24 cellular contexts compared by ENCODE assay signal in genomic region chr4:128363966-128364365, GRCh38.
DNase-seq lines count a peak whose midpoint lies in the region; FAIRE-seq and TF ChIP-seq lines count a peak whose summit lies in the region.
"Had no signal": no experiment of that assay in that cellular context is flagged by ENCODE, and none has a peak within 500 bp of the region (broad histone marks: within the 10 kb centered on the region; RNA-seq: fewer than 3 reads in every experiment).

No MANE protein-coding gene starts in this region.

- peaks cover 2% of the 10 kb centered on the region for H3K27me3 Mint-ChIP-seq in endodermal cell (ENCODE audit: insufficient read depth)
- H3K27me3 Mint-ChIP-seq: B cell; CD4-positive, alpha-beta T cell; CD8-positive, alpha-beta memory T cell had no signal

- H3K4me3 ChIP-seq in endodermal cell (ENCODE audit: low read length) (peak overlapping the region; percentile 31), mesenchymal stem cell (ENCODE audit: insufficient read depth in 1 of 2, low read depth in 1 of 2, low read length in 2 of 2) (no peak overlapping the region), thyroid gland (replicated peaks in 1 of 3) (no peak overlapping the region)
- H3K4me3 ChIP-seq: BLaER1 treated with 17β-estradiol and CSF1 and Interleukin-3, amounts not matched to agents 10 nM and 100 nM; GM12878; HAP-1 had no signal

- peak; percentile 33 for FAIRE-seq in HTR-8/SVneo (lab: Jason Lieb, UNC)
- FAIRE-seq: A204.1, D721Med, GM12878, GM19239, H54 had no signal

- H3K4me1 ChIP-seq in endodermal cell (ENCODE audit: control insufficient read depth, insufficient read depth, low read length) (peaks cover 3% of the 10 kb centered on the region), mesenchymal stem cell (ENCODE audit: control insufficient read depth, insufficient read depth, low read depth, low read length) (peaks cover 2% of the 10 kb centered on the region), thyroid gland (peaks cover 4 to 19% of the 10 kb centered on the region in 2 donors)
- H3K4me1 ChIP-seq: BLaER1 treated with 17β-estradiol and CSF1 and Interleukin-3, amounts not matched to agents 10 nM and 100 nM; HAP-1 had no signal

- H3K36me3 ChIP-seq in endodermal cell (ENCODE audit: control insufficient read depth, insufficient read depth, low read length) (no peaks in the 10 kb centered on the region), mesenchymal stem cell (ENCODE audit: control insufficient read depth in 1 of 2, insufficient read depth in 2 of 2, low read depth in 1 of 2, low read length in 2 of 2) (peaks cover 0 to 7% of the 10 kb centered on the region in 2 experiments), thyroid gland (no peaks in the 10 kb centered on the region)
- H3K36me3 ChIP-seq: HAP-1 had no signal

- H3K79me1 ChIP-seq in mesenchymal stem cell (replicated peaks; ENCODE audit: low read length, poor library complexity, severe bottlenecking), result no peaks in the 10 kb centered on the region

- H3K4me2 ChIP-seq in mesenchymal stem cell (ENCODE audit: low read length, poor library complexity, severe bottlenecking), result no peak overlapping the region
- H3K4me2 ChIP-seq: BLaER1 treated with 17β-estradiol and CSF1 and Interleukin-3, amounts not matched to agents 10 nM and 100 nM had no signal

- no peak overlapping the region for H2AFZ ChIP-seq in mesenchymal stem cell (ENCODE audit: low read depth, low read length)

- H2BK12ac ChIP-seq in mesenchymal stem cell (ENCODE audit: low read length in 2 of 2), result peak overlapping the region in 1 of 2 experiments; percentile 21

- H3K4me3 Mint-ChIP-seq in endodermal cell, result no peak overlapping the region
- H3K4me3 Mint-ChIP-seq: B cell; CD14-positive monocyte; CD4-positive, alpha-beta T cell; CD8-positive, alpha-beta memory T cell; HFFc6 had no signal

- 92% methylated on average over 6 of the region's 6 CpGs for WGBS in endodermal cell (ENCODE audit: insufficient coverage in 1 of 2, insufficient read length in 1 of 2), 2 experiments
- 94% methylated on average over 6 of the region's 6 CpGs for WGBS in mesenchymal stem cell
- WGBS in thyroid gland, 2 donors, result 95% methylated on average over 6 of the region's 6 CpGs

- H3K27ac Mint-ChIP-seq in endodermal cell, result no peak overlapping the region
- H3K27ac Mint-ChIP-seq: B cell; CD14-positive monocyte; CD4-positive, alpha-beta T cell; CD8-positive, alpha-beta memory T cell; HFFc6 had no signal

- H3K9ac ChIP-seq in endodermal cell (ENCODE audit: extremely low read depth, low read length, poor library complexity, severe bottlenecking) (no peak overlapping the region), mesenchymal stem cell (ENCODE audit: low read length) (no peak overlapping the region)
- H3K9ac ChIP-seq: BLaER1 treated with 17β-estradiol and CSF1 and Interleukin-3, amounts not matched to agents 10 nM and 100 nM had no signal

- H3K27me3 ChIP-seq in endodermal cell (ENCODE audit: control insufficient read depth, insufficient read depth, low read length, poor library complexity, severe bottlenecking) (no peaks in the 10 kb centered on the region), mesenchymal stem cell (ENCODE audit: control insufficient read depth in 1 of 2, insufficient read depth in 1 of 2, low read length in 2 of 2) (no peaks in the 10 kb centered on the region), thyroid gland (no peaks in the 10 kb centered on the region)
- H3K27me3 ChIP-seq: BLaER1 treated with 17β-estradiol and CSF1 and Interleukin-3, amounts not matched to agents 10 nM and 100 nM had no signal

- H3K14ac ChIP-seq in mesenchymal stem cell (ENCODE audit: low read length in 2 of 2), result no peak overlapping the region

- H2BK120ac ChIP-seq in mesenchymal stem cell (ENCODE audit: low read depth, low read length), result no peak overlapping the region

- no peak overlapping the region for H4K91ac ChIP-seq in mesenchymal stem cell (ENCODE audit: low read length)

- H3K23ac ChIP-seq in mesenchymal stem cell (ENCODE audit: low read length in 2 of 2), result no peak overlapping the region

- peaks cover 13% of the 10 kb centered on the region for H3K9me3 Mint-ChIP-seq in endodermal cell
- H3K9me3 Mint-ChIP-seq: CD4-positive, alpha-beta T cell; CD8-positive, alpha-beta memory T cell; HFFc6 had no signal

- intact Hi-C loops in thyroid gland (cut with DNase I), result no loop called here

- H2BK15ac ChIP-seq in mesenchymal stem cell (ENCODE audit: low read depth, poor library complexity, severe bottlenecking), result no peak overlapping the region

- H3K27ac ChIP-seq in endodermal cell (ENCODE audit: low read depth, low read length) (no peak overlapping the region), mesenchymal stem cell (ENCODE audit: low read length, poor library complexity, severe bottlenecking) (no peak overlapping the region), thyroid gland (peak overlapping the region; percentile 63 to 79 (median 70))
- H3K27ac ChIP-seq: 22Rv1; BLaER1 treated with 17β-estradiol and CSF1 and Interleukin-3, amounts not matched to agents 10 nM and 100 nM had no signal

- peaks cover 1% of the 10 kb centered on the region for H3K4me1 Mint-ChIP-seq in endodermal cell
- H3K4me1 Mint-ChIP-seq: B cell; CD14-positive monocyte; CD8-positive, alpha-beta memory T cell had no signal

- no peak overlapping the region for H3K18ac ChIP-seq in mesenchymal stem cell (ENCODE audit: low read depth in 1 of 2, low read length in 2 of 2)

- no peak overlapping the region for H3K4ac ChIP-seq in mesenchymal stem cell (ENCODE audit: low read depth in 1 of 2, low read length in 2 of 2)

- no peak overlapping the region for H2BK5ac ChIP-seq in mesenchymal stem cell (ENCODE audit: low read depth, low read length, poor library complexity, severe bottlenecking)

- no peak for TF ChIP-seq CTCF in endodermal cell (conservative IDR thresholded peaks at IDR 0.05)
- TF ChIP-seq CTCF in thyroid gland (IDR thresholded peaks at IDR 0.05), result no peak

- DNase-seq in HTR-8/SVneo (ENCODE audit: insufficient read length, low spot score), result no peak
- DNase-seq in endodermal cell, result no peak
- DNase-seq in mesenchymal stem cell, result no peak
- no peak for DNase-seq in thyroid gland
- no peak for DNase-seq in epidermal melanocyte (ENCODE audit: insufficient read length, low spot score)
- DNase-seq in activated CD8-positive, alpha-beta memory T cell treated with anti-CD3 and anti-CD28 coated beads, Interleukin-2, amount 50 U/mL, for 4 hours, result no peak
- DNase-seq in NCI-H1105 (lab: John Stamatoyannopoulos, UW), result no peak
- DNase-seq: CD4-positive, alpha-beta T cell; CD8-positive, alpha-beta memory T cell; DMS 273 treated with DMSO at 0.1 percent for 48 hours; DMS79; GDM1; GOT3; HFFc6 had no signal

- H4K8ac ChIP-seq in mesenchymal stem cell (ENCODE audit: low read length), result no peak overlapping the region

- H2AK5ac ChIP-seq in mesenchymal stem cell (ENCODE audit: low read length, severe bottlenecking), result peak overlapping the region; percentile 94

- H3K36me3 Mint-ChIP-seq in endodermal cell (ENCODE audit: low read depth), result peaks cover 7% of the 10 kb centered on the region
- H3K36me3 Mint-ChIP-seq: CD14-positive monocyte; CD8-positive, alpha-beta memory T cell had no signal

- no peak for TF ChIP-seq POLR2A in thyroid gland (IDR thresholded peaks at IDR 0.05)

- H3K9me3 ChIP-seq in endodermal cell (ENCODE audit: control insufficient read depth, low read length) (peaks cover 21% of the 10 kb centered on the region), mesenchymal stem cell (ENCODE audit: control insufficient read depth, low read length) (no peaks in the 10 kb centered on the region), thyroid gland (no peaks in the 10 kb centered on the region)

Comparison
In these comparisons a context has a peak if more than half of its experiments do, and no peak if none do; other contexts are left out.
1. H3K27ac ChIP-seq: peak in thyroid gland (3 of 3); none in endodermal cell (single experiment) and mesenchymal stem cell (single experiment).